9 cellular contexts compared by ENCODE assay signal in genomic region chr17:2416010-2416734, GRCh38. TPM values are rescaled to one million over a fixed set of nuclear protein-coding genes. Genes with fewer than 3 reads are reported as not detected.
DNase-seq lines count a peak whose midpoint lies in the region; ATAC-seq, FAIRE-seq and TF ChIP-seq lines count a peak whose summit lies in the region.
"Had no signal": no experiment of that assay in that cellular context is flagged by ENCODE, and none has a peak within 500 bp of the region (broad histone marks: within the 10 kb centered on the region; RNA-seq: fewer than 3 reads in every experiment).

No MANE protein-coding gene starts in this region.

- no peaks in the 10 kb centered on the region for H3K9me3 ChIP-seq in breast epithelium
- H3K9me3 ChIP-seq: BLaER1 treated with 17β-estradiol and CSF1 and Interleukin-3, amounts not matched to agents 10 nM and 100 nM had no signal

- peak overlapping the region in 1 of 2 donors; percentile 22 for H3K27ac ChIP-seq in breast epithelium

- intact Hi-C loops in breast epithelium (cut with DNase I; ENCODE audit: low total_unique reads): loop anchor here (5.0 kb wide), 1 partner anchor 34 kb away; no protein-coding TSS in a partner anchor

- no peaks in the 10 kb centered on the region for H3K36me3 ChIP-seq in breast epithelium

- no peak for TF ChIP-seq POLR2A in breast epithelium (IDR thresholded peaks at IDR 0.05)

- no peaks in the 10 kb centered on the region for H3K27me3 ChIP-seq in breast epithelium
- H3K27me3 ChIP-seq: BLaER1 treated with 17β-estradiol and CSF1 and Interleukin-3, amounts not matched to agents 10 nM and 100 nM had no signal

- TF ChIP-seq CTCF in WI38 (IDR thresholded peaks at IDR 0.05; ENCODE audit: low read depth, low read length) (peak; percentile 91), breast epithelium (IDR thresholded peaks at IDR 0.05) (peak; percentile 96 to 98 (median 97))

- H3K4me3 ChIP-seq in WI38 (ENCODE audit: low read depth, low read length) (no peak overlapping the region), breast epithelium (no peak overlapping the region)
- H3K4me3 ChIP-seq: BLaER1 treated with 17β-estradiol and CSF1 and Interleukin-3, amounts not matched to agents 10 nM and 100 nM had no signal

- DNase-seq in NCI-H1436 (lab: John Stamatoyannopoulos, UW) (peak; percentile 86), NCI-H1436 treated with DMSO at 0.1 percent for 48 hours (lab: John Stamatoyannopoulos, UW) (no peak), NCI-H2107 treated with DMSO at 0.1 percent for 48 hours (lab: John Stamatoyannopoulos, UW; ENCODE audit: unreplicated experiment) (peak; percentile 29), breast epithelium (ENCODE audit: low spot score in 2 of 2) (peak; percentile 90 to 91)
- peak; percentile 86 for DNase-seq in stimulated activated CD4-positive, alpha-beta T cell treated with anti-CD3 and anti-CD28 coated beads, Interleukin-12 subunit alpha, Interleukin-12 subunit beta, amount 100 ng/mL, for 4 hours

- H3K4me1 ChIP-seq in breast epithelium: no peaks in the 10 kb centered on the region

- FAIRE-seq in islet of Langerhans (lab: Jason Lieb, UNC): peak; percentile 87

- ATAC-seq in GM18498 (IDR thresholded peaks at IDR 0.05; ENCODE audit: unreplicated experiment): no peak

RNA-seq across cellular contexts. Expression of gene MNT, which starts 15.3 kb away (rescaled TPM):
- 10 to 100 TPM in 1 of 3 donors, 1 to 10 TPM in 2; 7.7 to 10.2 (median 8.8) TPM for total RNA-seq in breast epithelium
